11 cellular contexts compared by ENCODE assay signal in the genomic region with DNA sequence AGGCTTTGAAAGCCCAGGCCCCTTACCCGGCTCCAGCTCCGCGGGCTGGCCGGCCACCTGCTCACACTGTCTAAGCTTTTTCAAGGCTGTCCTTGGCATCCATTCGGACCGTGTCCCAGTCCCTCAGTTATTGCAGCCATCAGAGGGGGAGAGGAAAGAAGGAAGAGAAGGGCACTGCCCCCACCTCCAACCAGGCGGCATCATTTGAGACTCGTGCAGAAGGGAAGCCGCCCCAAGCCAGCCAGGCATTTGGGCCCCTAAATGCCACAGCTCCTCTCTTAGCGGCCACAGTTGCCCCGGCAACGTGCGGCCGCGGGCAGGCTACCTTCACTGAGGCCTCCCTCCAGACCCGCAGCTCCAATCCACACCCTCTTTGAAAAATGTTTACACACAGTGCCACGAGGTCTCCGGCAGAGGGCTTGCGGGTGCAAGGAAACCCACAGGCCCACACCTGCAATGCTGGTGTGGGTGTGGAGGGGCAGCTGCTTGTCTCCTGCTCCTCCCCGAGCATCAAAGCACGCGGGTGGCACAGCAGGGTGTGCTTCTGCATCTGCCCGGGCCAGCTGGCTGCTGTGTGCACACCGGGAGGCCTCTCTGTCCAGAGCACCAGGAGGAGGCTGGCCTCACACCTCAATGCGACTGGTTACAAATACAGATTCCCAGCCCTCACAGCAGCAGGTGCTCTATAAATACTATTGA.
A peak's percentile ranks its signal among the peaks of the same experiment; 100 is the strongest.
DNase-seq lines count a peak whose midpoint lies in the region; ATAC-seq, FAIRE-seq and TF ChIP-seq lines count a peak whose summit lies in the region.
"Had no signal": no experiment of that assay in that cellular context is flagged by ENCODE, and none has a peak within 500 bp of the region (broad histone marks: within the 10 kb centered on the region; RNA-seq: fewer than 3 reads in every experiment).

No MANE protein-coding gene starts in this region.

- H3K27me3 Mint-ChIP-seq in activated CD4-positive, alpha-beta T cell treated with anti-CD3 and anti-CD28 coated beads, Interleukin-2, amount 10 ng/mL, durations not matched to agents 7 days and 5 days: peaks cover 19% of the 10 kb centered on the region

- no peaks in the 10 kb centered on the region for H3K36me3 ChIP-seq in ectodermal cell (ENCODE audit: control insufficient read depth, insufficient read depth, low read length)

- POLR2A ChIA-PET in activated CD4-positive, alpha-beta T cell treated with anti-CD3 and anti-CD28 coated beads, Interleukin-2, amount 10 ng/mL, durations not matched to agents 7 days and 5 days (lab: Charles Lee): no interaction called here

- peaks cover 40% of the 10 kb centered on the region for H3K4me1 ChIP-seq in ectodermal cell (ENCODE audit: control insufficient read depth, insufficient read depth, low read length)

- FAIRE-seq in GM19239 (lab: Jason Lieb, UNC) (no peak), GM12891 (lab: Jason Lieb, UNC) (no peak)

- no peaks in the 10 kb centered on the region for H3K9me3 Mint-ChIP-seq in activated CD4-positive, alpha-beta T cell treated with anti-CD3 and anti-CD28 coated beads, Interleukin-2, amount 10 ng/mL, durations not matched to agents 7 days and 5 days
- H3K9me3 Mint-ChIP-seq: activated CD8-positive, alpha-beta T cell treated with anti-CD3 and anti-CD28 coated beads for 36 hours; IgD-negative memory B cell had no signal

- no peak overlapping the region for H3K4me3 ChIP-seq in ectodermal cell (ENCODE audit: insufficient read depth, low read depth, low read length)

- no peak overlapping the region for H3K27ac Mint-ChIP-seq in activated CD4-positive, alpha-beta T cell treated with anti-CD3 and anti-CD28 coated beads, Interleukin-2, amount 10 ng/mL, durations not matched to agents 7 days and 5 days
- H3K27ac Mint-ChIP-seq: activated CD8-positive, alpha-beta T cell treated with anti-CD3 and anti-CD28 coated beads for 36 hours; IgD-negative memory B cell had no signal

- no peaks in the 10 kb centered on the region for H3K9me3 ChIP-seq in ectodermal cell (ENCODE audit: control insufficient read depth, low read length)

- H3K27me3 ChIP-seq in ectodermal cell (ENCODE audit: control insufficient read depth, insufficient read depth, low read length, poor library complexity, severe bottlenecking): no peaks in the 10 kb centered on the region

- TF ChIP-seq POLR2A in GM12891 (IDR thresholded peaks at IDR 0.05; ENCODE audit: low read depth, low read length): no peak

- no peaks in the 10 kb centered on the region for H3K36me3 Mint-ChIP-seq in activated CD4-positive, alpha-beta T cell treated with anti-CD3 and anti-CD28 coated beads, Interleukin-2, amount 10 ng/mL, durations not matched to agents 7 days and 5 days (ENCODE audit: low read depth)
- H3K36me3 Mint-ChIP-seq: IgD-negative memory B cell had no signal

- ATAC-seq in HG03432 (IDR thresholded peaks at IDR 0.05; ENCODE audit: unreplicated experiment): no peak
- ATAC-seq: activated CD8-positive, alpha-beta T cell treated with anti-CD3 and anti-CD28 coated beads for 36 hours had no signal

- no peak overlapping the region for H3K4me3 Mint-ChIP-seq in activated CD4-positive, alpha-beta T cell treated with anti-CD3 and anti-CD28 coated beads, Interleukin-2, amount 10 ng/mL, durations not matched to agents 7 days and 5 days
- H3K4me3 Mint-ChIP-seq: activated CD8-positive, alpha-beta T cell treated with anti-CD3 and anti-CD28 coated beads for 36 hours; IgD-negative memory B cell had no signal

- H3K27ac ChIP-seq in ectodermal cell (ENCODE audit: insufficient read depth, low read depth, low read length, poor library complexity, severe bottlenecking): peak overlapping the region; percentile 31
- peak overlapping the region; percentile 48 for H3K27ac ChIP-seq in temporal lobe (ENCODE audit: low read depth, low read length)

- no peaks in the 10 kb centered on the region for H3K4me1 Mint-ChIP-seq in activated CD4-positive, alpha-beta T cell treated with anti-CD3 and anti-CD28 coated beads, Interleukin-2, amount 10 ng/mL, durations not matched to agents 7 days and 5 days

- 32 to 33% methylated on average over 25 of the region's 25 CpGs for WGBS in ectodermal cell, 2 experiments

- peak; percentile 8 for DNase-seq in activated CD4-positive, alpha-beta T cell treated with anti-CD3 and anti-CD28 coated beads, Interleukin-2, amount 10 ng/mL, durations not matched to agents 7 days and 5 days
- no peak for DNase-seq in activated CD4-positive, alpha-beta T cell treated with anti-CD3 and anti-CD28 coated beads, Interleukin-2, amount 50 U/mL, for 1 hour
- DNase-seq in NCI-H2227 treated with DMSO at 0.1 percent for 48 hours (lab: John Stamatoyannopoulos, UW) (peak; percentile 25), GM19239 (ENCODE audit: insufficient read length, low spot score) (no peak), GM12891 (ENCODE audit: insufficient read length, low spot score) (no peak)
- DNase-seq: activated CD8-positive, alpha-beta T cell treated with anti-CD3 and anti-CD28 coated beads for 36 hours; SIG-M5 had no signal

- CTCF ChIA-PET in activated CD4-positive, alpha-beta T cell treated with anti-CD3 and anti-CD28 coated beads, Interleukin-2, amount 10 ng/mL, durations not matched to agents 7 days and 5 days (lab: Charles Lee): no interaction called here

TF ChIP-seq in GM12891, 5 proteins besides CTCF, POLR2A, EP300 and RAD21:
- TF ChIP-seq PAX5 (IDR thresholded peaks at IDR 0.05; ENCODE audit: insufficient read depth, low read length, severe bottlenecking) (no peak), POLR2AphosphoS5 (IDR thresholded peaks at IDR 0.05; ENCODE audit: low read depth, low read length) (no peak), SPI1 (IDR thresholded peaks at IDR 0.05; ENCODE audit: low read depth, low read length) (no peak), TAF1 (IDR thresholded peaks at IDR 0.05; ENCODE audit: low read depth, low read length) (no peak), POU2F2 (IDR thresholded peaks at IDR 0.05; ENCODE audit: low read depth, low read length) (no peak)

Comparison
In these comparisons a context has a peak if more than half of its experiments do, and no peak if none do; other contexts are left out.
1. DNase-seq: peak in activated CD4-positive, alpha-beta T cell treated with anti-CD3 and anti-CD28 coated beads, Interleukin-2, amount 10 ng/mL, durations not matched to agents 7 days and 5 days (single experiment) and NCI-H2227 treated with DMSO at 0.1 percent for 48 hours (single experiment); none in activated CD4-positive, alpha-beta T cell treated with anti-CD3 and anti-CD28 coated beads, Interleukin-2, amount 50 U/mL, for 1 hour (single experiment), GM19239 (single experiment) and GM12891 (single experiment).